ENCODE assay signal across 1 cellular context in genomic region chr2:160472839-160473251, GRCh38.
A peak's percentile ranks its signal among the peaks of the same experiment; 100 is the strongest.
TF ChIP-seq lines count a peak whose summit lies in the region.

No MANE protein-coding gene starts in this region.

TF ChIP-seq in Ishikawa, 13 proteins besides CTCF, POLR2A, EP300 and RAD21 (continued from another document):
- TF ChIP-seq, protein P1, sequence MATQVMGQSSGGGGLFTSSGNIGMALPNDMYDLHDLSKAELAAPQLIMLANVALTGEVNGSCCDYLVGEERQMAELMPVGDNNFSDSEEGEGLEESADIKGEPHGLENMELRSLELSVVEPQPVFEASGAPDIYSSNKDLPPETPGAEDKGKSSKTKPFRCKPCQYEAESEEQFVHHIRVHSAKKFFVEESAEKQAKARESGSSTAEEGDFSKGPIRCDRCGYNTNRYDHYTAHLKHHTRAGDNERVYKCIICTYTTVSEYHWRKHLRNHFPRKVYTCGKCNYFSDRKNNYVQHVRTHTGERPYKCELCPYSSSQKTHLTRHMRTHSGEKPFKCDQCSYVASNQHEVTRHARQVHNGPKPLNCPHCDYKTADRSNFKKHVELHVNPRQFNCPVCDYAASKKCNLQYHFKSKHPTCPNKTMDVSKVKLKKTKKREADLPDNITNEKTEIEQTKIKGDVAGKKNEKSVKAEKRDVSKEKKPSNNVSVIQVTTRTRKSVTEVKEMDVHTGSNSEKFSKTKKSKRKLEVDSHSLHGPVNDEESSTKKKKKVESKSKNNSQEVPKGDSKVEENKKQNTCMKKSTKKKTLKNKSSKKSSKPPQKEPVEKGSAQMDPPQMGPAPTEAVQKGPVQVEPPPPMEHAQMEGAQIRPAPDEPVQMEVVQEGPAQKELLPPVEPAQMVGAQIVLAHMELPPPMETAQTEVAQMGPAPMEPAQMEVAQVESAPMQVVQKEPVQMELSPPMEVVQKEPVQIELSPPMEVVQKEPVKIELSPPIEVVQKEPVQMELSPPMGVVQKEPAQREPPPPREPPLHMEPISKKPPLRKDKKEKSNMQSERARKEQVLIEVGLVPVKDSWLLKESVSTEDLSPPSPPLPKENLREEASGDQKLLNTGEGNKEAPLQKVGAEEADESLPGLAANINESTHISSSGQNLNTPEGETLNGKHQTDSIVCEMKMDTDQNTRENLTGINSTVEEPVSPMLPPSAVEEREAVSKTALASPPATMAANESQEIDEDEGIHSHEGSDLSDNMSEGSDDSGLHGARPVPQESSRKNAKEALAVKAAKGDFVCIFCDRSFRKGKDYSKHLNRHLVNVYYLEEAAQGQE (IDR thresholded peaks at IDR 0.05; ENCODE audit: low read depth): no peak
- TF ChIP-seq CEBPB (IDR thresholded peaks at IDR 0.05) (no peak), FOXM1 (IDR thresholded peaks at IDR 0.05; ENCODE audit: borderline replicate concordance, low read depth) (peak; percentile 44; the same call in 1 of the 2 replicates), TEAD4 (IDR thresholded peaks at IDR 0.05) (no peak), EGR1 (IDR thresholded peaks at IDR 0.05) (no peak)
- TF ChIP-seq, protein P2, sequence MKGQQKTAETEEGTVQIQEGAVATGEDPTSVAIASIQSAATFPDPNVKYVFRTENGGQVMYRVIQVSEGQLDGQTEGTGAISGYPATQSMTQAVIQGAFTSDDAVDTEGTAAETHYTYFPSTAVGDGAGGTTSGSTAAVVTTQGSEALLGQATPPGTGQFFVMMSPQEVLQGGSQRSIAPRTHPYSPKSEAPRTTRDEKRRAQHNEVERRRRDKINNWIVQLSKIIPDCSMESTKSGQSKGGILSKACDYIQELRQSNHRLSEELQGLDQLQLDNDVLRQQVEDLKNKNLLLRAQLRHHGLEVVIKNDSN (IDR thresholded peaks at IDR 0.05): no peak
